ENCODE assay signal across 7 cellular contexts in genomic region chr5:141883184-141883947, GRCh38. TPM values are rescaled to one million over a fixed set of nuclear protein-coding genes. Genes with fewer than 3 reads are reported as not detected.
DNase-seq lines count a peak whose midpoint lies in the region; ATAC-seq and TF ChIP-seq lines count a peak whose summit lies in the region.

No MANE protein-coding gene starts in this region.

- no peak overlapping the region; the same call in 1 of the 2 replicates for H3K9ac ChIP-seq in HUES48 (ENCODE audit: low read depth, low read length)

- no peak overlapping the region for H3K27ac Mint-ChIP-seq in activated CD8-positive, alpha-beta T cell treated with anti-CD3 and anti-CD28 coated beads for 36 hours
- no peak overlapping the region for H3K27ac Mint-ChIP-seq in progenitor cell of endocrine pancreas

- H3K36me3 ChIP-seq in HUES48 (ENCODE audit: control insufficient read depth, insufficient read depth, low read length), result no peaks in the 10 kb centered on the region
- no peaks in the 10 kb centered on the region for H3K36me3 ChIP-seq in right atrium auricular region

- H3K4me3 ChIP-seq in HUES48 (ENCODE audit: low read depth, low read length) (peak overlapping the region; percentile 70), right atrium auricular region (no peak overlapping the region)

- H3K4me1 ChIP-seq in HUES48 (ENCODE audit: control insufficient read depth, insufficient read depth, low read length), result peaks cover 43% of the 10 kb centered on the region
- peaks cover 0 to 41% of the 10 kb centered on the region in 2 donors for H3K4me1 ChIP-seq in right atrium auricular region

- H3K27me3 Mint-ChIP-seq in activated CD8-positive, alpha-beta T cell treated with anti-CD3 and anti-CD28 coated beads for 36 hours, result peaks cover 62% of the 10 kb centered on the region
- peaks cover 63% of the 10 kb centered on the region for H3K27me3 Mint-ChIP-seq in progenitor cell of endocrine pancreas

- peak overlapping the region; percentile 32 for H3K27ac ChIP-seq in HUES48 (ENCODE audit: low read depth, low read length)
- H3K27ac ChIP-seq in right atrium auricular region, result no peak overlapping the region

- no peak for ATAC-seq in activated CD8-positive, alpha-beta T cell treated with anti-CD3 and anti-CD28 coated beads for 36 hours
- no peak for ATAC-seq in GM21619 (IDR thresholded peaks at IDR 0.05; ENCODE audit: unreplicated experiment)

- H3K9me3 ChIP-seq in HUES48 (ENCODE audit: control insufficient read depth, insufficient read depth, low read length) (no peaks in the 10 kb centered on the region), right atrium auricular region (no peaks in the 10 kb centered on the region)

- peak; percentile 62 for DNase-seq in activated CD8-positive, alpha-beta T cell treated with anti-CD3 and anti-CD28 coated beads for 36 hours
- peak; percentile 4 for DNase-seq in right atrium auricular region (ENCODE audit: low spot score)
- peak; percentile 71 for DNase-seq in progenitor cell of endocrine pancreas (ENCODE audit: low spot score, unreplicated experiment)
- no peak for DNase-seq in ureter (ENCODE audit: low spot score)
- DNase-seq in NCI-H510A treated with DMSO at 0.1 percent for 48 hours (lab: John Stamatoyannopoulos, UW), result no peak

- no peaks in the 10 kb centered on the region for H3K36me3 Mint-ChIP-seq in activated CD8-positive, alpha-beta T cell treated with anti-CD3 and anti-CD28 coated beads for 36 hours (ENCODE audit: low read depth)
- no peaks in the 10 kb centered on the region for H3K36me3 Mint-ChIP-seq in progenitor cell of endocrine pancreas (ENCODE audit: insufficient read depth)

- H3K27me3 ChIP-seq in HUES48 (ENCODE audit: control insufficient read depth, insufficient read depth, low read length) (peaks cover 8% of the 10 kb centered on the region; the same call in 1 of the 2 replicates), right atrium auricular region (peaks cover 0 to 9% of the 10 kb centered on the region in 2 donors)

- CTCF ChIA-PET in activated CD8-positive, alpha-beta T cell treated with anti-CD3 and anti-CD28 coated beads for 36 hours (lab: Charles Lee), result interaction anchor here (0.8 to 10.5 kb wide), 5 partner anchors 32 to 190 kb away, joined by 3 to 205 read pairs (median 84); no protein-coding TSS in a partner anchor

- no peaks in the 10 kb centered on the region for H3K9me3 Mint-ChIP-seq in activated CD8-positive, alpha-beta T cell treated with anti-CD3 and anti-CD28 coated beads for 36 hours
- H3K9me3 Mint-ChIP-seq in progenitor cell of endocrine pancreas (ENCODE audit: low read depth), result no peaks in the 10 kb centered on the region

- peaks cover 11% of the 10 kb centered on the region for H3K4me1 Mint-ChIP-seq in activated CD8-positive, alpha-beta T cell treated with anti-CD3 and anti-CD28 coated beads for 36 hours (ENCODE audit: low read depth)
- peaks cover 10% of the 10 kb centered on the region for H3K4me1 Mint-ChIP-seq in progenitor cell of endocrine pancreas (ENCODE audit: low read depth)

- no peak overlapping the region for H3K4me3 Mint-ChIP-seq in activated CD8-positive, alpha-beta T cell treated with anti-CD3 and anti-CD28 coated beads for 36 hours
- peak overlapping the region; percentile 19 for H3K4me3 Mint-ChIP-seq in progenitor cell of endocrine pancreas (ENCODE audit: low read depth)

- intact Hi-C loops in activated CD8-positive, alpha-beta T cell treated with anti-CD3 and anti-CD28 coated beads for 36 hours (cut with micrococcal nuclease), result loop anchor here (5.0 kb wide), 1 partner anchor 79 kb away; no protein-coding TSS in a partner anchor

- POLR2A ChIA-PET in activated CD8-positive, alpha-beta T cell treated with anti-CD3 and anti-CD28 coated beads for 36 hours (lab: Charles Lee), result interaction anchor here (0.7 kb wide), 1 partner anchor 565 kb away, joined by 3 read pairs; no protein-coding TSS in a partner anchor

- TF ChIP-seq CTCF in activated CD8-positive, alpha-beta T cell treated with anti-CD3 and anti-CD28 coated beads for 36 hours (IDR thresholded peaks at IDR 0.05), result no peak
- TF ChIP-seq CTCF in right atrium auricular region (IDR thresholded peaks at IDR 0.05) (no peak), progenitor cell of endocrine pancreas (IDR thresholded peaks at IDR 0.05; ENCODE audit: unreplicated experiment) (no peak)

RNA-seq across cellular contexts. Expression of gene PCDH1, which starts 5.2 kb away (rescaled TPM):
- total RNA-seq in activated CD8-positive, alpha-beta T cell treated with anti-CD3 and anti-CD28 coated beads for 36 hours, result under 1 TPM in 1 of 2 experiments, not detected in 1; 0.87 TPM
- total RNA-seq in right atrium auricular region (10 to 100 TPM; 22.1 to 25.3 TPM), progenitor cell of endocrine pancreas (5.5 and 6.3 TPM in 2 replicates), ureter (127 TPM)

RNA-seq across cellular contexts. Expression of gene DELE1, which starts 40.3 kb away (rescaled TPM):
- total RNA-seq in activated CD8-positive, alpha-beta T cell treated with anti-CD3 and anti-CD28 coated beads for 36 hours, result 10 to 100 TPM; 50.1 to 57.4 TPM
- total RNA-seq in right atrium auricular region (10 to 100 TPM; 49.5 to 89.1 TPM), progenitor cell of endocrine pancreas (86.1 and 93.4 TPM in 2 replicates), ureter (109 TPM)

Comparison
In these comparisons a context has a peak if more than half of its experiments do, and no peak if none do; other contexts are left out.
1. DNase-seq: peak in activated CD8-positive, alpha-beta T cell treated with anti-CD3 and anti-CD28 coated beads for 36 hours (single experiment), right atrium auricular region (single experiment) and progenitor cell of endocrine pancreas (single experiment); none in ureter (single experiment) and NCI-H510A treated with DMSO at 0.1 percent for 48 hours (single experiment).